1 cellular context compared by ENCODE assay signal in genomic region chr10:126177414-126178030, GRCh38.
TF ChIP-seq lines count a peak whose summit lies in the region.

No MANE protein-coding gene starts in this region.

TF ChIP-seq in GM23338, 12 proteins besides CTCF, POLR2A, EP300 and RAD21:
- TF ChIP-seq ZNF462 (CRISPR knock-in tag; IDR thresholded peaks at IDR 0.05) (0 out of 2 replicates have a peak, but pooled peaks have one; percentile 58), NANOG (IDR thresholded peaks at IDR 0.05; ENCODE audit: borderline replicate concordance) (no peak), POLR2AphosphoS5 (IDR thresholded peaks at IDR 0.05; ENCODE audit: low read depth) (no peak)
